1 cellular context compared by ENCODE assay signal in the genomic region with DNA sequence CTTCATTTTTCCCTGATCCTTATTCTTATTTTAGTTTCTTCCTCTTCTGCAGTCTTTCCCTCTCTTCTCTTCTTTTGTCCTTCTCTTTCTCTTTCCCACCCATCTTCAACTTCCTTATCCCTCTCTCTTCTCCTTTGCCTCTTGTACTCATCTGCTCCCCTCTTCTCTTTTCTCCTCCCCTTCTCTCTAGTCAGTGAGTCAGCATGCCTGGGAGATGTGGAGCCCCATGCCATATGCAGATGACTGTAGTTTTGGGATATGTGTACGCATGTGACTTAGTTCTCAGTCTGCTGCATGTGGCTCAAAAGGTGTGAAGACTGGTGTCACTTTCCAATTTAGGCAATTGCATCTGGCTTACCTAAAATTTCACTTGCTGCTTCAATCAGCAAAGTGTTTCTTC.
TF ChIP-seq lines count a peak whose summit lies in the region.

No MANE protein-coding gene starts in this region.

TF ChIP-seq in K562, 482 proteins besides CTCF, POLR2A, EP300 and RAD21 (continued from another document):
- TF ChIP-seq JUND (IDR thresholded peaks at IDR 0.05; ENCODE audit: borderline replicate concordance, low read depth, low read length) (0 out of 2 replicates have a peak, but pooled peaks have one; percentile 2), JUND (tag; IDR thresholded peaks at IDR 0.05; ENCODE audit: borderline replicate concordance, low read depth, low read length) (peak; percentile 47; the same call in 1 of the 3 replicates), PTBP1 (IDR thresholded peaks at IDR 0.05; ENCODE audit: low read depth, low read length) (0 out of 2 replicates have a peak, but pooled peaks have one; percentile 32), DPF2 (IDR thresholded peaks at IDR 0.05) (peak; percentile 39; the same call in 1 of the 2 replicates), C11orf30 (IDR thresholded peaks at IDR 0.05; ENCODE audit: low read depth) (peak; percentile 36; the same call in 1 of the 2 replicates), SUPT5H (IDR thresholded peaks at IDR 0.05) (0 out of 2 replicates have a peak, but pooled peaks have one; percentile 18), NCOA4 (IDR thresholded peaks at IDR 0.05; ENCODE audit: partially characterized antibody) (peak; percentile 19), EZH2 (IDR thresholded peaks at IDR 0.05; ENCODE audit: borderline replicate concordance, low read depth, low read length) (no peak), STAG1 (CRISPR knock-in tag; IDR thresholded peaks at IDR 0.05; ENCODE audit: borderline replicate concordance) (no peak), HDAC1 (IDR thresholded peaks at IDR 0.05) (0 out of 4 replicates have a peak, but pooled peaks of 1 of the 2 experiments have one; percentile 51), MAFG (tag; conservative IDR thresholded peaks at IDR 0.05) (peak; percentile 32; the same call in 1 of the 2 replicates), KLF1 (tag; IDR thresholded peaks at IDR 0.05) (no peak), MECOM (CRISPR knock-in tag; IDR thresholded peaks at IDR 0.05) (0 out of 2 replicates have a peak, but pooled peaks have one; percentile 28), ZNF274 (IDR thresholded peaks at IDR 0.05; ENCODE audit: borderline replicate concordance, low read depth, low read length) (no peak), PRDM10 (IDR thresholded peaks at IDR 0.05; ENCODE audit: partially characterized antibody) (no peak), ZNF217 (CRISPR knock-in tag; IDR thresholded peaks at IDR 0.05) (no peak), CBFA2T3 (IDR thresholded peaks at IDR 0.05) (peak; percentile 25; the same call in 1 of the 2 replicates), L3MBTL2 (IDR thresholded peaks at IDR 0.05) (peak; percentile 98), ZNF592 (IDR thresholded peaks at IDR 0.05) (peak; percentile 93), ZNF316 (IDR thresholded peaks at IDR 0.05) (peak; percentile 52), ARNT (IDR thresholded peaks at IDR 0.05) (peak in 1 of 2 experiments; percentile 65; a peak in 1 of 4 replicates), NFE2 (IDR thresholded peaks at IDR 0.05; ENCODE audit: low read depth) (peak; percentile 64), MAX (CRISPR knock-in tag; IDR thresholded peaks at IDR 0.05) (peak; percentile 69; the same call in 1 of the 2 replicates), ZNF512 (tag; IDR thresholded peaks at IDR 0.05) (peak; percentile 6), CBX3 (IDR thresholded peaks at IDR 0.05; ENCODE audit: borderline replicate concordance in 1 of 2, low read length in 2 of 2) (peak in 1 of 2 experiments; percentile 88; a peak in 1 of 3 replicates), MIER1 (IDR thresholded peaks at IDR 0.05; ENCODE audit: low read depth) (no peak), NUFIP1 (IDR thresholded peaks at IDR 0.05; ENCODE audit: partially characterized antibody) (no peak), MEF2A (IDR thresholded peaks at IDR 0.05; ENCODE audit: control insufficient read depth, low read depth, low read length) (no peak), ELF4 (CRISPR knock-in tag; IDR thresholded peaks at IDR 0.05) (peak; percentile 57; the same call in 1 of the 2 replicates), TRIM24 (IDR thresholded peaks at IDR 0.05) (peak in 1 of 2 experiments; percentile 22; a peak in 1 of 4 replicates)
- TF ChIP-seq, protein P1, sequence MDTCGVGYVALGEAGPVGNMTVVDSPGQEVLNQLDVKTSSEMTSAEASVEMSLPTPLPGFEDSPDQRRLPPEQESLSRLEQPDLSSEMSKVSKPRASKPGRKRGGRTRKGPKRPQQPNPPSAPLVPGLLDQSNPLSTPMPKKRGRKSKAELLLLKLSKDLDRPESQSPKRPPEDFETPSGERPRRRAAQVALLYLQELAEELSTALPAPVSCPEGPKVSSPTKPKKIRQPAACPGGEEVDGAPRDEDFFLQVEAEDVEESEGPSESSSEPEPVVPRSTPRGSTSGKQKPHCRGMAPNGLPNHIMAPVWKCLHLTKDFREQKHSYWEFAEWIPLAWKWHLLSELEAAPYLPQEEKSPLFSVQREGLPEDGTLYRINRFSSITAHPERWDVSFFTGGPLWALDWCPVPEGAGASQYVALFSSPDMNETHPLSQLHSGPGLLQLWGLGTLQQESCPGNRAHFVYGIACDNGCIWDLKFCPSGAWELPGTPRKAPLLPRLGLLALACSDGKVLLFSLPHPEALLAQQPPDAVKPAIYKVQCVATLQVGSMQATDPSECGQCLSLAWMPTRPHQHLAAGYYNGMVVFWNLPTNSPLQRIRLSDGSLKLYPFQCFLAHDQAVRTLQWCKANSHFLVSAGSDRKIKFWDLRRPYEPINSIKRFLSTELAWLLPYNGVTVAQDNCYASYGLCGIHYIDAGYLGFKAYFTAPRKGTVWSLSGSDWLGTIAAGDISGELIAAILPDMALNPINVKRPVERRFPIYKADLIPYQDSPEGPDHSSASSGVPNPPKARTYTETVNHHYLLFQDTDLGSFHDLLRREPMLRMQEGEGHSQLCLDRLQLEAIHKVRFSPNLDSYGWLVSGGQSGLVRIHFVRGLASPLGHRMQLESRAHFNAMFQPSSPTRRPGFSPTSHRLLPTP (IDR thresholded peaks at IDR 0.05; ENCODE audit: borderline replicate concordance, extremely low read depth, insufficient read length), result no peak
- TF ChIP-seq, protein P2, sequence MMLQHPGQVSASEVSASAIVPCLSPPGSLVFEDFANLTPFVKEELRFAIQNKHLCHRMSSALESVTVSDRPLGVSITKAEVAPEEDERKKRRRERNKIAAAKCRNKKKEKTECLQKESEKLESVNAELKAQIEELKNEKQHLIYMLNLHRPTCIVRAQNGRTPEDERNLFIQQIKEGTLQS (IDR thresholded peaks at IDR 0.05), result no peak
- TF ChIP-seq, protein P2 (CRISPR knock-in tag; conservative IDR thresholded peaks at IDR 0.05), result 0 out of 2 replicates have a peak, but pooled peaks have one; percentile 45
